ENCODE assay signal across 1 cellular context in the genomic region with DNA sequence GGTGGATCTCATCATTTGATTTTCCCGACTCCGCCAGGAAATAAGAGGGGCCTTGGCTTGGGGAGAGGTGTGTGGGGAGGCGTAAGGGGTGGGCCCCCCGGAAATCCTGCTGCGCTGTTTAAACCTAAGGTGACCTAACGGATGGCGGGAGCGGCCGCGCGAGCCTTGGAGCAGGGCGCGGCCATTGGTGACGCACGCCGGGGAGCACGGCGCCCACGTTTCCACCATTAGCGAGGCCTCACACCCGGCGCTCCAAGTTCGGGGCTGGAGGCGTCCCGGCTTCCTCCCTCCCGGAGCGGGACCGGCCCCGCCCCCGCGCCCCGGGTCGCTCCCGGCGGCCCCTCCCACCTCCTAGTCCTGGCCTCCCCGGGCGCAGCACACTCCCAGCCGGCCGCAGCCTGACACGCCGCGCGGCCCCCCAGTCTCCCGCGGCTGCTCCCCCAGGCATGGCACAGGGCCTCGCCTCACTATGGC.
TF ChIP-seq lines count a peak whose summit lies in the region.

Gene SMS (plus strand): TSS at position 354 of the 474 bp plus-strand sequence. CDS start 116 bp downstream, at position 470.

TF ChIP-seq in HepG2, 621 proteins besides CTCF, POLR2A, EP300 and RAD21 (continued from another document):
- 0 out of 2 replicates have a peak, but pooled peaks have one; percentile 23 for TF ChIP-seq PRDM10 (CRISPR knock-in tag; IDR thresholded peaks at IDR 0.05; ENCODE audit: low read depth)
- TF ChIP-seq, protein P1, sequence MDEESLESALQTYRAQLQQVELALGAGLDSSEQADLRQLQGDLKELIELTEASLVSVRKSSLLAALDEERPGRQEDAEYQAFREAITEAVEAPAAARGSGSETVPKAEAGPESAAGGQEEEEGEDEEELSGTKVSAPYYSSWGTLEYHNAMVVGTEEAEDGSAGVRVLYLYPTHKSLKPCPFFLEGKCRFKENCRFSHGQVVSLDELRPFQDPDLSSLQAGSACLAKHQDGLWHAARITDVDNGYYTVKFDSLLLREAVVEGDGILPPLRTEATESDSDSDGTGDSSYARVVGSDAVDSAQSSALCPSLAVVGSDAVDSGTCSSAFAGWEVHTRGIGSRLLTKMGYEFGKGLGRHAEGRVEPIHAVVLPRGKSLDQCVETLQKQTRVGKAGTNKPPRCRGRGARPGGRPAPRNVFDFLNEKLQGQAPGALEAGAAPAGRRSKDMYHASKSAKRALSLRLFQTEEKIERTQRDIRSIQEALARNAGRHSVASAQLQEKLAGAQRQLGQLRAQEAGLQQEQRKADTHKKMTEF (CRISPR knock-in tag; IDR thresholded peaks at IDR 0.05): peak; percentile 39; the same call in 1 of the 2 replicates
- TF ChIP-seq, protein P2, sequence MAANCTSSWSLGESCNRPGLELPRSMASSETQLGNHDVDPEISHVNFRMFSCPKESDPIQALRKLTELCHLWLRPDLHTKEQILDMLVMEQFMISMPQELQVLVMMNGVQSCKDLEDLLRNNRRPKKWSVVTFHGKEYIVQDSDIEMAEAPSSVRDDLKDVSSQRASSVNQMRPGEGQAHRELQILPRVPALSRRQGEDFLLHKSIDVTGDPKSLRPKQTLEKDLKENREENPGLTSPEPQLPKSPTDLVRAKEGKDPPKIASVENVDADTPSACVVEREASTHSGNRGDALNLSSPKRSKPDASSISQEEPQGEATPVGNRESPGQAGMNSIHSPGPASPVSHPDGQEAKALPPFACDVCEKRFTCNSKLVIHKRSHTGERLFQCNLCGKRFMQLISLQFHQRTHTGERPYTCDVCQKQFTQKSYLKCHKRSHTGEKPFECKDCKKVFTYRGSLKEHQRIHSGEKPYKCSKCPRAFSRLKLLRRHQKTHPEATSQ (CRISPR knock-in tag; IDR thresholded peaks at IDR 0.05; ENCODE audit: borderline replicate concordance): no peak
- TF ChIP-seq DMAP1 (CRISPR knock-in tag; IDR thresholded peaks at IDR 0.05): peak; percentile 45; the same call in 1 of the 2 replicates
- TF ChIP-seq RBFOX2 (IDR thresholded peaks at IDR 0.05; ENCODE audit: low read depth, low read length): peak; percentile 81
- TF ChIP-seq ZNF543 (CRISPR knock-in tag; IDR thresholded peaks at IDR 0.05): 0 out of 2 replicates have a peak, but pooled peaks have one; percentile 36
- 0 out of 2 replicates have a peak, but pooled peaks have one; percentile 14 for TF ChIP-seq RXRB (CRISPR knock-in tag; IDR thresholded peaks at IDR 0.05; ENCODE audit: borderline replicate concordance)
- TF ChIP-seq ZNF263 (CRISPR knock-in tag; IDR thresholded peaks at IDR 0.05): peak; percentile 82
- TF ChIP-seq MYC (CRISPR knock-in tag; IDR thresholded peaks at IDR 0.05; ENCODE audit: borderline replicate concordance): peak; percentile 55; the same call in 1 of the 2 replicates
- TF ChIP-seq, protein P3, sequence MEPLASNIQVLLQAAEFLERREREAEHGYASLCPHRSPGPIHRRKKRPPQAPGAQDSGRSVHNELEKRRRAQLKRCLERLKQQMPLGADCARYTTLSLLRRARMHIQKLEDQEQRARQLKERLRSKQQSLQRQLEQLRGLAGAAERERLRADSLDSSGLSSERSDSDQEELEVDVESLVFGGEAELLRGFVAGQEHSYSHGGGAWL (CRISPR knock-in tag; IDR thresholded peaks at IDR 0.05): 0 out of 2 replicates have a peak, but pooled peaks have one; percentile 35
- TF ChIP-seq ZNF10 (CRISPR knock-in tag; IDR thresholded peaks at IDR 0.05; ENCODE audit: borderline replicate concordance, low read depth): no peak
- TF ChIP-seq SALL1 (CRISPR knock-in tag; IDR thresholded peaks at IDR 0.05): peak; percentile 30; the same call in 1 of the 2 replicates
- TF ChIP-seq PHF8 (CRISPR knock-in tag; IDR thresholded peaks at IDR 0.05): peak; percentile 59
- peak; percentile 46; the same call in 1 of the 2 replicates for TF ChIP-seq YEATS4 (CRISPR knock-in tag; IDR thresholded peaks at IDR 0.05; ENCODE audit: borderline replicate concordance)
- no peak for TF ChIP-seq ATRX (CRISPR knock-in tag; IDR thresholded peaks at IDR 0.05; ENCODE audit: borderline replicate concordance)
- peak; percentile 11; the same call in 1 of the 2 replicates for TF ChIP-seq ARID4A (CRISPR knock-in tag; IDR thresholded peaks at IDR 0.05; ENCODE audit: borderline replicate concordance)
- peak; percentile 27; the same call in 1 of the 2 replicates for TF ChIP-seq PHF20 (CRISPR knock-in tag; IDR thresholded peaks at IDR 0.05)
- TF ChIP-seq HOXA3 (CRISPR knock-in tag; IDR thresholded peaks at IDR 0.05): peak; percentile 60
- TF ChIP-seq YY1 (IDR thresholded peaks at IDR 0.05; ENCODE audit: insufficient read depth, insufficient replicate concordance, low read depth, low read length): peak; percentile 82
- TF ChIP-seq AKAP8 (CRISPR knock-in tag; IDR thresholded peaks at IDR 0.05): no peak
- 0 out of 2 replicates have a peak, but pooled peaks have one; percentile 12 for TF ChIP-seq RARA (CRISPR knock-in tag; IDR thresholded peaks at IDR 0.05)
- 0 out of 2 replicates have a peak, but pooled peaks have one; percentile 32 for TF ChIP-seq ERF (CRISPR knock-in tag; IDR thresholded peaks at IDR 0.05)
- TF ChIP-seq, protein P4, sequence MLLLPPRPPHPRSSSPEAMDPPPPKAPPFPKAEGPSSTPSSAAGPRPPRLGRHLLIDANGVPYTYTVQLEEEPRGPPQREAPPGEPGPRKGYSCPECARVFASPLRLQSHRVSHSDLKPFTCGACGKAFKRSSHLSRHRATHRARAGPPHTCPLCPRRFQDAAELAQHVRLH (CRISPR knock-in tag; IDR thresholded peaks at IDR 0.05; ENCODE audit: borderline replicate concordance, low read depth): 0 out of 2 replicates have a peak, but pooled peaks have one; percentile 35
- TF ChIP-seq KAT8 (CRISPR knock-in tag; IDR thresholded peaks at IDR 0.05): 0 out of 2 replicates have a peak, but pooled peaks have one; percentile 35
- TF ChIP-seq SMAD9 (CRISPR knock-in tag; IDR thresholded peaks at IDR 0.05): no peak
- no peak for TF ChIP-seq NFYC (CRISPR knock-in tag; IDR thresholded peaks at IDR 0.05)
- 0 out of 2 replicates have a peak, but pooled peaks have one; percentile 43 for TF ChIP-seq IRX3 (CRISPR knock-in tag; IDR thresholded peaks at IDR 0.05; ENCODE audit: borderline replicate concordance, low read depth)
- peak; percentile 67 for TF ChIP-seq GABPB1 (CRISPR knock-in tag; IDR thresholded peaks at IDR 0.05)
- TF ChIP-seq, protein P5, sequence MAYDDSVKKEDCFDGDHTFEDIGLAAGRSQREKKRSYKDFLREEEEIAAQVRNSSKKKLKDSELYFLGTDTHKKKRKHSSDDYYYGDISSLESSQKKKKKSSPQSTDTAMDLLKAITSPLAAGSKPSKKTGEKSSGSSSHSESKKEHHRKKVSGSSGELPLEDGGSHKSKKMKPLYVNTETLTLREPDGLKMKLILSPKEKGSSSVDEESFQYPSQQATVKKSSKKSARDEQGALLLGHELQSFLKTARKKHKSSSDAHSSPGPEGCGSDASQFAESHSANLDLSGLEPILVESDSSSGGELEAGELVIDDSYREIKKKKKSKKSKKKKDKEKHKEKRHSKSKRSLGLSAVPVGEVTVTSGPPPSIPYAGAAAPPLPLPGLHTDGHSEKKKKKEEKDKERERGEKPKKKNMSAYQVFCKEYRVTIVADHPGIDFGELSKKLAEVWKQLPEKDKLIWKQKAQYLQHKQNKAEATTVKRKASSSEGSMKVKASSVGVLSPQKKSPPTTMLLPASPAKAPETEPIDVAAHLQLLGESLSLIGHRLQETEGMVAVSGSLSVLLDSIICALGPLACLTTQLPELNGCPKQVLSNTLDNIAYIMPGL (CRISPR knock-in tag; IDR thresholded peaks at IDR 0.05; ENCODE audit: borderline replicate concordance in 1 of 2, low read depth in 1 of 2): peak in 1 of 2 experiments; percentile 35; a peak in 1 of 4 replicates
- peak; percentile 53; the same call in 1 of the 2 replicates for TF ChIP-seq SP5 (CRISPR knock-in tag; IDR thresholded peaks at IDR 0.05; ENCODE audit: borderline replicate concordance, low read depth)
- TF ChIP-seq SP140L (CRISPR knock-in tag; IDR thresholded peaks at IDR 0.05; ENCODE audit: borderline replicate concordance): no peak
- TF ChIP-seq THAP9 (CRISPR knock-in tag; IDR thresholded peaks at IDR 0.05; ENCODE audit: borderline replicate concordance): peak; percentile 97
- TF ChIP-seq RFXAP (CRISPR knock-in tag; IDR thresholded peaks at IDR 0.05; ENCODE audit: borderline replicate concordance): peak; percentile 42; the same call in 1 of the 2 replicates
- 0 out of 2 replicates have a peak, but pooled peaks have one; percentile 31 for TF ChIP-seq ZNF329 (CRISPR knock-in tag; IDR thresholded peaks at IDR 0.05; ENCODE audit: low read depth)
- 0 out of 2 replicates have a peak, but pooled peaks have one; percentile 30 for TF ChIP-seq ZNF441 (CRISPR knock-in tag; IDR thresholded peaks at IDR 0.05; ENCODE audit: borderline replicate concordance)
